Comparison of ENCODE assay signal across 9 cellular contexts in the genomic region with DNA sequence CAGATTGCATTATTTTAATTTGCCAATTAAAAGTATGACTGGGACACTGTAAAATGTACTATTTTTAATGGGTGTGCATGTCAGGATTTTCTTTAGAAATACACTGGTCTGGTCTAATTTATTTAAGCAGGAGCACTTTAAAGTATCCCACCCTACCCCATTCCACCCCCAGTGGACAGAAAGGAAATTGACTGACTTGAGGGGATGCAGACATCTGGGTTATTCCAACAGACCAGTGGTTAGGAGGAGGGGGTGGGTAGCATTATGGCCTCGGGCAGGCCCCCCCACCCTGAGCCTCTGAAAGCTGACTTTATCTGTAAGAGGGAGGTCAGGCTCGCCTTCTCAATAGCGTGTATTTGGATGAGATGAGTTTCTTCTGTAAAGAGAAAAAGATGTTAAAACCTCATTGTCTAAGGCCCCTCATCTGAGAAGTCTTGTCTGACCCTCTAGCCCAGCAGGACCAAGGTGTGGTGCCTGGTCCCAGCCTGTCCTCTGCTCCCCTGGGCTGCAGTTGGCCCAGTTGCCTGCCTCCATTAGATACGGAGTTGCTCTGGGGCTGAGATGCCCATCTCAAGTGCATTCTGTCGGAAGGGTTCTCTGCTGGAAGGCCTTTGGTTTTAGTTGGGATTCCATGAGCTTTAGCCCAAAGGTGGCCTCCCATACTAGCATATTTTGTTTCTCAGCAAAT. TPM values are rescaled to one million over a fixed set of nuclear protein-coding genes. Genes with fewer than 3 reads are reported as not detected.
DNase-seq lines count a peak whose midpoint lies in the region; ATAC-seq and TF ChIP-seq lines count a peak whose summit lies in the region.
"Had no signal": no experiment of that assay in that cellular context is flagged by ENCODE, and none has a peak within 500 bp of the region (broad histone marks: within the 10 kb centered on the region; RNA-seq: fewer than 3 reads in every experiment).

No MANE protein-coding gene starts in this region.

- DNase-seq in activated CD4-positive, CD25-positive, alpha-beta regulatory T cell treated with anti-CD3 and anti-CD28 coated beads, Interleukin-2, amount 50 U/mL, for 72 hours = peak; percentile 5
- DNase-seq in activated CD4-positive, CD25-positive, alpha-beta regulatory T cell (lab: John Stamatoyannopoulos, UW) = no peak
- DNase-seq in HuH-7 (ENCODE audit: low spot score) = peak; percentile 52
- DNase-seq in chondrocyte (ENCODE audit: low spot score) = no peak
- no peak for DNase-seq in psoas muscle
- DNase-seq in cerebellum (ENCODE audit: low spot score) = no peak
- no peak for DNase-seq in mesenteric fat pad (ENCODE audit: low spot score)
- DNase-seq in HPDE6-E6E7 (ENCODE audit: extremely low spot score) = no peak

- no peaks in the 10 kb centered on the region for H3K9me3 Mint-ChIP-seq in chondrocyte (ENCODE audit: low read depth)

- H3K27me3 ChIP-seq in psoas muscle (ENCODE audit: insufficient read depth in 3 of 3, low read length in 2 of 3) = no peaks in the 10 kb centered on the region

- TF ChIP-seq CTCF in chondrocyte (IDR thresholded peaks at IDR 0.05) (peak; percentile 48), psoas muscle (IDR thresholded peaks at IDR 0.05) (peak; percentile 4)

- peak overlapping the region; percentile 96 for H3K27ac ChIP-seq in psoas muscle

- peaks cover 42% of the 10 kb centered on the region for H3K36me3 Mint-ChIP-seq in chondrocyte (ENCODE audit: low read depth)

- ATAC-seq in psoas muscle = no peak

- WGBS in psoas muscle, 3 donors = 71 to 88% (median 74%) methylated on average over 5 of the region's 5 CpGs

- intact Hi-C loops in psoas muscle (cut with DNase I) = loop anchor here in 1 of 2 donors (5.0 kb wide), 1 partner anchor 814 kb away; the partner anchor contains the start of gene ZNF879

- no peaks in the 10 kb centered on the region for H3K9me3 ChIP-seq in psoas muscle

- H3K27ac Mint-ChIP-seq in chondrocyte (ENCODE audit: unreplicated experiment) = peak overlapping the region; percentile 36

- peaks cover 19% of the 10 kb centered on the region for H3K4me1 ChIP-seq in psoas muscle

- H3K36me3 ChIP-seq in psoas muscle (ENCODE audit: insufficient read depth in 1 of 2, low read depth in 1 of 2) = peaks cover 23 to 80% of the 10 kb centered on the region in 2 donors

- peaks cover 28% of the 10 kb centered on the region for H3K4me1 Mint-ChIP-seq in chondrocyte (ENCODE audit: low read depth)

- H3K4me3 Mint-ChIP-seq in chondrocyte (ENCODE audit: unreplicated experiment) = no peak overlapping the region

- H3K27me3 Mint-ChIP-seq in chondrocyte (ENCODE audit: low read depth) = no peaks in the 10 kb centered on the region

- H3K4me3 ChIP-seq in psoas muscle = no peak overlapping the region

RNA-seq across cellular contexts. Expression of gene HNRNPAB, which starts 4.4 kb away (rescaled TPM):
- total RNA-seq in chondrocyte (152 to 215 TPM (median 156 TPM) in 3 replicates), psoas muscle (100 to 1,000 TPM in 3 of 4 donors, 10 to 100 TPM in 1; 74.1 to 210 (median 140) TPM), cerebellum (37.9 TPM), mesenteric fat pad (186 TPM)
- 100 to 1,000 TPM in 2 of 3 donors, 10 to 100 TPM in 1; 97.5 to 243 (median 181) TPM for polyA plus RNA-seq in psoas muscle

RNA-seq across cellular contexts. Expression of gene GMCL2, which starts 21.5 kb away (rescaled TPM):
- total RNA-seq in chondrocyte = not detected in 3 replicates
- total RNA-seq in psoas muscle = not detected
- not detected for polyA plus RNA-seq in psoas muscle
- not detected for total RNA-seq in cerebellum
- not detected for total RNA-seq in mesenteric fat pad
- total RNA-seq: renal cortical epithelial cell had no signal

RNA-seq across cellular contexts. Expression of gene PHYKPL, which starts 23.9 kb away (rescaled TPM):
- total RNA-seq in chondrocyte (40.0 to 49.1 TPM (median 43.8 TPM) in 3 replicates), psoas muscle (10 to 100 TPM; 43.2 to 51.6 (median 45.2) TPM), cerebellum (32.4 TPM), mesenteric fat pad (144 TPM)
- polyA plus RNA-seq in psoas muscle = 10 to 100 TPM; 22.3 to 43.9 (median 27.5) TPM

RNA-seq across cellular contexts. Expression of gene NHP2, which starts 55.0 kb away (rescaled TPM):
- total RNA-seq in chondrocyte (72.2 to 106 TPM (median 74.1 TPM) in 3 replicates), psoas muscle (100 to 1,000 TPM in 2 of 4 donors, 10 to 100 TPM in 2; 86.9 to 131 (median 96.0) TPM), cerebellum (55.8 TPM), mesenteric fat pad (99.2 TPM)
- polyA plus RNA-seq in psoas muscle = 100 to 1,000 TPM; 132 to 301 (median 147) TPM

Comparison
In these comparisons a context has a peak if more than half of its experiments do, and no peak if none do; other contexts are left out.
1. DNase-seq: peak in activated CD4-positive, CD25-positive, alpha-beta regulatory T cell treated with anti-CD3 and anti-CD28 coated beads, Interleukin-2, amount 50 U/mL, for 72 hours (single experiment) and HuH-7 (single experiment); none in activated CD4-positive, CD25-positive, alpha-beta regulatory T cell (0 of 4), chondrocyte (single experiment), psoas muscle (0 of 2), cerebellum (single experiment), mesenteric fat pad (single experiment) and HPDE6-E6E7 (single experiment).